ENCODE assay signal across 18 cellular contexts in genomic region chr13:30841161-30841560, GRCh38.
"Had no signal": no experiment of that assay in that cellular context is flagged by ENCODE, and none has a peak within 500 bp of the region (broad histone marks: within the 10 kb centered on the region; RNA-seq: fewer than 3 reads in every experiment).

No MANE protein-coding gene starts in this region.

- ATAC-seq: left cardiac atrium, upper lobe of right lung had no signal

- H3K36me3 ChIP-seq: stomach, thoracic aorta, upper lobe of right lung had no signal

- H3K9me3 Mint-ChIP-seq: activated B cell treated with CpG ODN at 0.5 μM for 24 hours; activated CD4-positive, alpha-beta T cell treated with anti-CD3 and anti-CD28 coated beads, Interleukin-2, amount 10 ng/mL, durations not matched to agents 7 days and 5 days; activated naive CD8-positive, alpha-beta T cell treated with anti-CD3 and anti-CD28 coated beads, Interleukin-2, amount 10 ng/mL, durations not matched to agents 7 days and 5 days; activated T-helper 1 cell treated with anti-CD3 and anti-CD28 coated beads, Interleukin-12 subunit alpha, Interleukin-12 subunit beta, Interleukin-2, Interleukin-4 antibody, amounts not matched to agents 30 ng/mL and 10 ng/mL and 1 ng/mL, durations not matched to agents 14 hours and 24 hours and 36 hours had no signal

- H3K4me1 ChIP-seq: parathyroid adenoma, stomach had no signal

- H3K9me3 ChIP-seq: stomach, thoracic aorta, upper lobe of right lung had no signal

- H3K9ac ChIP-seq: parathyroid adenoma had no signal

- H3K27ac Mint-ChIP-seq: activated B cell treated with CpG ODN at 0.5 μM for 24 hours; activated CD4-positive, alpha-beta T cell treated with anti-CD3 and anti-CD28 coated beads, Interleukin-2, amount 10 ng/mL, durations not matched to agents 7 days and 5 days; activated naive CD8-positive, alpha-beta T cell treated with anti-CD3 and anti-CD28 coated beads, Interleukin-2, amount 10 ng/mL, durations not matched to agents 7 days and 5 days; activated T-helper 1 cell treated with anti-CD3 and anti-CD28 coated beads, Interleukin-12 subunit alpha, Interleukin-12 subunit beta, Interleukin-2, Interleukin-4 antibody, amounts not matched to agents 30 ng/mL and 10 ng/mL and 1 ng/mL, durations not matched to agents 14 hours and 24 hours and 36 hours; naive B cell had no signal

- H3K27ac ChIP-seq: parathyroid adenoma, stomach, thoracic aorta, upper lobe of right lung had no signal

- DNase-seq: activated B cell treated with CpG ODN at 0.5 μM for 24 hours; activated CD4-positive, alpha-beta T cell treated with anti-CD3 and anti-CD28 coated beads, Interleukin-2, amount 10 ng/mL, durations not matched to agents 7 days and 5 days; activated CD8-positive, alpha-beta memory T cell treated with anti-CD3 and anti-CD28 coated beads for 24 hours; activated naive CD4-positive, alpha-beta T cell; activated naive CD8-positive, alpha-beta T cell treated with anti-CD3 and anti-CD28 coated beads, Interleukin-2, amount 10 ng/mL, durations not matched to agents 7 days and 5 days; anterior cingulate cortex; effector memory CD4-positive, alpha-beta T cell; left cardiac atrium; naive B cell; retina; stimulated activated CD4-positive, alpha-beta T cell treated with anti-CD3 and anti-CD28 coated beads, Interleukin-12 subunit alpha, Interleukin-12 subunit beta, amount 100 ng/mL, for 4 hours; stimulated activated CD4-positive, alpha-beta T cell treated with anti-CD3 and anti-CD28 coated beads, Interleukin-2, amount 100 ng/mL, for 24 hours; stomach; upper lobe of right lung had no signal

- H3K4me3 Mint-ChIP-seq: activated B cell treated with CpG ODN at 0.5 μM for 24 hours; activated CD4-positive, alpha-beta T cell treated with anti-CD3 and anti-CD28 coated beads, Interleukin-2, amount 10 ng/mL, durations not matched to agents 7 days and 5 days; activated naive CD8-positive, alpha-beta T cell treated with anti-CD3 and anti-CD28 coated beads, Interleukin-2, amount 10 ng/mL, durations not matched to agents 7 days and 5 days; activated T-helper 1 cell treated with anti-CD3 and anti-CD28 coated beads, Interleukin-12 subunit alpha, Interleukin-12 subunit beta, Interleukin-2, Interleukin-4 antibody, amounts not matched to agents 30 ng/mL and 10 ng/mL and 1 ng/mL, durations not matched to agents 14 hours and 24 hours and 36 hours; naive B cell had no signal

- H2AFZ ChIP-seq: parathyroid adenoma had no signal

- H3K36me3 Mint-ChIP-seq: activated naive CD8-positive, alpha-beta T cell treated with anti-CD3 and anti-CD28 coated beads, Interleukin-2, amount 10 ng/mL, durations not matched to agents 7 days and 5 days; naive B cell had no signal

- H3K27me3 ChIP-seq: upper lobe of right lung had no signal

- H3K27me3 Mint-ChIP-seq: activated naive CD8-positive, alpha-beta T cell treated with anti-CD3 and anti-CD28 coated beads, Interleukin-2, amount 10 ng/mL, durations not matched to agents 7 days and 5 days had no signal

- H3K79me2 ChIP-seq: parathyroid adenoma had no signal

- H3K4me1 Mint-ChIP-seq: activated CD4-positive, alpha-beta T cell treated with anti-CD3 and anti-CD28 coated beads, Interleukin-2, amount 10 ng/mL, durations not matched to agents 7 days and 5 days had no signal

- H3K4me3 ChIP-seq: lung, stomach, thoracic aorta, upper lobe of right lung had no signal
